ENCODE assay signal across 8 cellular contexts in genomic region chr2:37323176-37323575, GRCh38. TPM values are rescaled to one million over a fixed set of nuclear protein-coding genes. Genes with fewer than 3 reads are reported as not detected.
DNase-seq lines count a peak whose midpoint lies in the region; ATAC-seq, FAIRE-seq and TF ChIP-seq lines count a peak whose summit lies in the region.

No MANE protein-coding gene starts in this region.

- no peak for TF ChIP-seq CTCF in kidney (IDR thresholded peaks at IDR 0.05; ENCODE audit: borderline replicate concordance, extremely low read depth, insufficient read depth)
- TF ChIP-seq CTCF in thoracic aorta (IDR thresholded peaks at IDR 0.05) = no peak

- no peaks in the 10 kb centered on the region for H3K27me3 ChIP-seq in thoracic aorta (replicated peaks; ENCODE audit: insufficient read depth)

- peaks cover 12% of the 10 kb centered on the region for H3K36me3 Mint-ChIP-seq in activated T-helper 1 cell treated with anti-CD3 and anti-CD28 coated beads, Interleukin-12 subunit alpha, Interleukin-12 subunit beta, Interleukin-2, Interleukin-4 antibody, amounts not matched to agents 30 ng/mL and 10 ng/mL and 1 ng/mL, durations not matched to agents 14 hours and 24 hours and 36 hours (ENCODE audit: low read depth)

- no peaks in the 10 kb centered on the region for H3K9me3 ChIP-seq in kidney (ENCODE audit: control insufficient read depth in 1 of 2, low read length in 2 of 2)
- no peaks in the 10 kb centered on the region for H3K9me3 ChIP-seq in thoracic aorta

- H3K27me3 Mint-ChIP-seq in activated T-helper 1 cell treated with anti-CD3 and anti-CD28 coated beads, Interleukin-12 subunit alpha, Interleukin-12 subunit beta, Interleukin-2, Interleukin-4 antibody, amounts not matched to agents 30 ng/mL and 10 ng/mL and 1 ng/mL, durations not matched to agents 14 hours and 24 hours and 36 hours (ENCODE audit: insufficient read depth) = peaks cover 38% of the 10 kb centered on the region

- H3K36me3 ChIP-seq in kidney (ENCODE audit: control insufficient read depth in 1 of 2, insufficient read depth in 2 of 2, low read length in 2 of 2) (no peaks in the 10 kb centered on the region), thoracic aorta (no peaks in the 10 kb centered on the region)

- H3K4me3 Mint-ChIP-seq in activated T-helper 1 cell treated with anti-CD3 and anti-CD28 coated beads, Interleukin-12 subunit alpha, Interleukin-12 subunit beta, Interleukin-2, Interleukin-4 antibody, amounts not matched to agents 30 ng/mL and 10 ng/mL and 1 ng/mL, durations not matched to agents 14 hours and 24 hours and 36 hours = peak overlapping the region; percentile 97

- DNase-seq in activated CD4-positive, alpha-beta T cell treated with anti-CD3 and anti-CD28 coated beads for 48 hours = peak; percentile 27
- no peak for DNase-seq in activated CD4-positive, alpha-beta T cell treated with anti-CD3 and anti-CD28 coated beads for 4 hours
- DNase-seq in activated T-helper 1 cell treated with anti-CD3 and anti-CD28 coated beads, Interleukin-12 subunit alpha, Interleukin-12 subunit beta, Interleukin-2, Interleukin-4 antibody, amounts not matched to agents 30 ng/mL and 10 ng/mL and 1 ng/mL, durations not matched to agents 14 hours and 24 hours and 36 hours (ENCODE audit: low spot score) = no peak
- DNase-seq in kidney (no peak), thoracic aorta (ENCODE audit: low spot score) (no peak), HT-29 (ENCODE audit: low spot score) (no peak)
- DNase-seq in activated CD4-positive, alpha-beta T cell treated with anti-CD3 and anti-CD28 coated beads, Interleukin-2, amount 50 U/mL, for 4 hours = no peak

- H3K27ac ChIP-seq in kidney (ENCODE audit: low read depth in 2 of 2, low read length in 2 of 2) (no peak overlapping the region), thoracic aorta (peak overlapping the region; percentile 77 to 93)

- H3K9me3 Mint-ChIP-seq in activated T-helper 1 cell treated with anti-CD3 and anti-CD28 coated beads, Interleukin-12 subunit alpha, Interleukin-12 subunit beta, Interleukin-2, Interleukin-4 antibody, amounts not matched to agents 30 ng/mL and 10 ng/mL and 1 ng/mL, durations not matched to agents 14 hours and 24 hours and 36 hours = no peaks in the 10 kb centered on the region

- peak overlapping the region; percentile 4 to 74 for H3K9ac ChIP-seq in kidney (ENCODE audit: low read length in 2 of 2)

- H3K4me3 ChIP-seq in kidney (ENCODE audit: low read length in 2 of 2) (peak overlapping the region; percentile 80 to 81), thoracic aorta (peak overlapping the region; percentile 81)

- FAIRE-seq in kidney (lab: Jason Lieb, UNC) = no peak

- peak overlapping the region; percentile 96 for H3K27ac Mint-ChIP-seq in activated T-helper 1 cell treated with anti-CD3 and anti-CD28 coated beads, Interleukin-12 subunit alpha, Interleukin-12 subunit beta, Interleukin-2, Interleukin-4 antibody, amounts not matched to agents 30 ng/mL and 10 ng/mL and 1 ng/mL, durations not matched to agents 14 hours and 24 hours and 36 hours

- H3K4me1 Mint-ChIP-seq in activated T-helper 1 cell treated with anti-CD3 and anti-CD28 coated beads, Interleukin-12 subunit alpha, Interleukin-12 subunit beta, Interleukin-2, Interleukin-4 antibody, amounts not matched to agents 30 ng/mL and 10 ng/mL and 1 ng/mL, durations not matched to agents 14 hours and 24 hours and 36 hours (ENCODE audit: low read depth) = peaks cover 45% of the 10 kb centered on the region

- H3K4me1 ChIP-seq in kidney (ENCODE audit: control insufficient read depth in 1 of 2, insufficient read depth in 1 of 2, low read depth in 1 of 2, low read length in 2 of 2) (peaks cover 3 to 6% of the 10 kb centered on the region in 2 donors), thoracic aorta (ENCODE audit: control insufficient read depth in 1 of 2, low read depth in 2 of 2) (peaks cover 33 to 54% of the 10 kb centered on the region in 2 donors)

- intact Hi-C loops in activated T-helper 1 cell treated with anti-CD3 and anti-CD28 coated beads, Interleukin-12 subunit alpha, Interleukin-12 subunit beta, Interleukin-2, Interleukin-4 antibody, amounts not matched to agents 30 ng/mL and 10 ng/mL and 1 ng/mL, durations not matched to agents 14 hours and 24 hours and 36 hours (cut with micrococcal nuclease) = loop anchor here (1.0 to 10.0 kb wide), 6 partner anchors 36 to 358 kb away; partner anchors contain the start of genes CEBPZ, EIF2AK2, NDUFAF7 and STRN
- intact Hi-C loops in kidney (cut with DNase I) = no loop called here

- ATAC-seq in thoracic aorta (ENCODE audit: insufficient number of reproducible peaks, low FRiP score, low read depth) (no peak), GM18867 (IDR thresholded peaks at IDR 0.05; ENCODE audit: unreplicated experiment) (no peak)

RNA-seq across cellular contexts. Expression of gene PRKD3, which starts 1.5 kb away (rescaled TPM):
- 23.9 and 24.3 TPM in 2 replicates for total RNA-seq in activated T-helper 1 cell treated with anti-CD3 and anti-CD28 coated beads, Interleukin-12 subunit alpha, Interleukin-12 subunit beta, Interleukin-2, Interleukin-4 antibody, amounts not matched to agents 30 ng/mL and 10 ng/mL and 1 ng/mL, durations not matched to agents 14 hours and 24 hours and 36 hours
- total RNA-seq in kidney (45.7 TPM), thoracic aorta (10 to 100 TPM; 46.8 to 78.4 TPM)
- polyA plus RNA-seq in kidney (ENCODE audit: insufficient read depth, low read depth, low replicate concordance) = 7.1 TPM
- total RNA-seq in HT-29 (2014; rRNA removed; shearing (Covaris generic)) = 14.0 and 17.2 TPM in 2 replicates

RNA-seq across cellular contexts. Expression of gene QPCT, which starts 21.3 kb away (rescaled TPM):
- 1.6 and 3.8 TPM in 2 replicates for total RNA-seq in activated T-helper 1 cell treated with anti-CD3 and anti-CD28 coated beads, Interleukin-12 subunit alpha, Interleukin-12 subunit beta, Interleukin-2, Interleukin-4 antibody, amounts not matched to agents 30 ng/mL and 10 ng/mL and 1 ng/mL, durations not matched to agents 14 hours and 24 hours and 36 hours
- total RNA-seq in kidney (16.6 TPM), thoracic aorta (1 to 10 TPM; 5.0 to 6.8 TPM)
- 10.4 TPM for polyA plus RNA-seq in kidney (ENCODE audit: insufficient read depth, low read depth, low replicate concordance)
- 54.2 and 54.3 TPM in 2 replicates for total RNA-seq in HT-29 (2014; rRNA removed; shearing (Covaris generic))

Comparison
In these comparisons a context has a peak if more than half of its experiments do, and no peak if none do; other contexts are left out.
1. H3K27ac ChIP-seq: peak in thoracic aorta (2 of 2); none in kidney (0 of 2).